In genomic region chr11:34916810-34917780, GRCh38 we compare ENCODE assay signal across 8 cellular contexts. TPM values are rescaled to one million over a fixed set of nuclear protein-coding genes. Genes with fewer than 3 reads are reported as not detected.
DNase-seq lines count a peak whose midpoint lies in the region; ATAC-seq, FAIRE-seq and TF ChIP-seq lines count a peak whose summit lies in the region.

No MANE protein-coding gene starts in this region.

- TF ChIP-seq CTCF in Calu3 (IDR thresholded peaks at IDR 0.05; ENCODE audit: unreplicated experiment), result no peak

- peak overlapping the region; percentile 81 for H3K27ac Mint-ChIP-seq in Calu3 (ENCODE audit: unreplicated experiment)

- H3K36me3 Mint-ChIP-seq in Calu3 (ENCODE audit: insufficient read depth, unreplicated experiment), result peaks cover 32% of the 10 kb centered on the region

- no peak for DNase-seq in Calu3
- DNase-seq in adipocyte (ENCODE audit: low read depth), result peak; percentile 59
- DNase-seq in small intestine, result no peak
- no peak for DNase-seq in NCI-H2107 (lab: John Stamatoyannopoulos, UW)

- H3K9me3 Mint-ChIP-seq in Calu3 (ENCODE audit: low read depth, unreplicated experiment), result peaks cover 4% of the 10 kb centered on the region

- peaks cover 12% of the 10 kb centered on the region for H3K4me1 Mint-ChIP-seq in Calu3 (ENCODE audit: low read depth, unreplicated experiment)

- H3K36me3 ChIP-seq in adipocyte (ENCODE audit: control insufficient read depth, insufficient read depth, low read length, severe bottlenecking) (peaks cover 15% of the 10 kb centered on the region), iPS-18a (ENCODE audit: control insufficient read depth, low read depth, low read length) (peaks cover 3% of the 10 kb centered on the region), small intestine (ENCODE audit: control insufficient read depth in 2 of 2, insufficient read depth in 2 of 2, low read length in 2 of 2) (peaks cover 0 to 2% of the 10 kb centered on the region in 2 donors)

- H3K9me3 ChIP-seq in adipocyte (ENCODE audit: control insufficient read depth, low read length) (no peaks in the 10 kb centered on the region), iPS-18a (ENCODE audit: control insufficient read depth, low read depth, low read length) (no peaks in the 10 kb centered on the region), small intestine (ENCODE audit: control insufficient read depth, low read depth) (no peaks in the 10 kb centered on the region)

- H3K4me3 ChIP-seq in adipocyte (ENCODE audit: low read length) (peak overlapping the region; percentile 89), iPS-18a (ENCODE audit: low read length) (peak overlapping the region; percentile 93), small intestine (ENCODE audit: low read depth in 1 of 2, low read length in 2 of 2) (peak overlapping the region; percentile 71 to 93)

- H3K27ac ChIP-seq in iPS-18a (ENCODE audit: low read length) (peak overlapping the region; percentile 91), small intestine (ENCODE audit: low read depth in 1 of 2, low read length in 1 of 2) (peak overlapping the region; percentile 8 to 87)

- H3K9ac ChIP-seq in adipocyte (ENCODE audit: low read length), result peak overlapping the region; percentile 96
- peak overlapping the region; percentile 89 for H3K9ac ChIP-seq in iPS-18a (ENCODE audit: low read length)

- intact Hi-C loops in Calu3 (cut with micrococcal nuclease; ENCODE audit: unreplicated experiment), result no loop called here

- H3K27me3 ChIP-seq in adipocyte (replicated peaks; ENCODE audit: control insufficient read depth, insufficient read depth, low read length) (no peaks in the 10 kb centered on the region), iPS-18a (ENCODE audit: control insufficient read depth, insufficient read depth, low read length) (no peaks in the 10 kb centered on the region), small intestine (ENCODE audit: control insufficient read depth in 2 of 2, insufficient read depth in 2 of 2, low read length in 2 of 2) (no peaks in the 10 kb centered on the region)

- WGBS in small intestine, 3 donors, result 7 to 18% (median 12%) methylated on average over 26 of the region's 26 CpGs

- ATAC-seq in GM19467 (IDR thresholded peaks at IDR 0.05; ENCODE audit: unreplicated experiment), result peak; percentile 24
- peak; percentile 11 for ATAC-seq in HG03575 (IDR thresholded peaks at IDR 0.05; ENCODE audit: extremely low read depth, insufficient number of reproducible peaks, low FRiP score, unreplicated experiment)
- ATAC-seq in esophagus mucosa, result no peak

- H3K27me3 Mint-ChIP-seq in Calu3 (ENCODE audit: unreplicated experiment), result no peaks in the 10 kb centered on the region

- H3K4me1 ChIP-seq in adipocyte (ENCODE audit: control insufficient read depth, insufficient read depth, low read length), result peaks cover 34% of the 10 kb centered on the region
- H3K4me1 ChIP-seq in iPS-18a (ENCODE audit: control insufficient read depth, low read depth, low read length), result peaks cover 11% of the 10 kb centered on the region
- peaks cover 1 to 2% of the 10 kb centered on the region in 2 donors for H3K4me1 ChIP-seq in small intestine (ENCODE audit: control insufficient read depth in 2 of 2, insufficient read depth in 1 of 2, low read depth in 1 of 2, low read length in 1 of 2)

- peak overlapping the region; percentile 98 for H3K4me3 Mint-ChIP-seq in Calu3 (ENCODE audit: low read depth, unreplicated experiment)

- CTCF ChIA-PET in Calu3 (lab: Charles Lee), result interaction anchor here (0.5 to 1.4 kb wide), 3 partner anchors 8 to 115 kb away, joined by 3 to 5 read pairs (median 5); no protein-coding TSS in a partner anchor

- FAIRE-seq in small intestine (lab: Jason Lieb, UNC), result no peak

- BruUV-seq in Calu3 (replicated peaks; lab: Mats Ljungman, UMichigan), result TSS peak; percentile 45

RNA-seq across cellular contexts. Expression of gene PDHX, which starts 0.7 kb away (rescaled TPM):
- 47.6 and 55.9 TPM in 2 replicates for total RNA-seq in Calu3 (2022)
- 10 to 100 TPM; 15.7 to 29.0 (median 26.8) TPM for polyA plus RNA-seq in small intestine
- 19.1 TPM for total RNA-seq in esophagus mucosa

RNA-seq across cellular contexts. Expression of gene APIP, which starts 0.9 kb away (rescaled TPM):
- total RNA-seq in Calu3 (2022) (41.2 and 42.4 TPM in 2 replicates), esophagus mucosa (13.2 TPM)
- polyA plus RNA-seq in small intestine, result 10 to 100 TPM; 25.4 to 36.2 (median 34.7) TPM
